8 cellular contexts compared by ENCODE assay signal in genomic region chr10:7756360-7756992, GRCh38. TPM values are rescaled to one million over a fixed set of nuclear protein-coding genes. Genes with fewer than 3 reads are reported as not detected.
A peak's percentile ranks its signal among the peaks of the same experiment; 100 is the strongest.
DNase-seq lines count a peak whose midpoint lies in the region; TF ChIP-seq lines count a peak whose summit lies in the region.
"Had no signal": no experiment of that assay in that cellular context is flagged by ENCODE, and none has a peak within 500 bp of the region (broad histone marks: within the 10 kb centered on the region; RNA-seq: fewer than 3 reads in every experiment).

No MANE protein-coding gene starts in this region.

- H3K36me3 Mint-ChIP-seq in activated CD4-positive, alpha-beta memory T cell treated with anti-CD3 and anti-CD28 coated beads for 36 hours, result peaks cover 34% of the 10 kb centered on the region
- peaks cover 65% of the 10 kb centered on the region for H3K36me3 Mint-ChIP-seq in activated T-helper 2 cell treated with anti-CD3 and anti-CD28 coated beads, Interferon-gamma antibody, Interleukin-2, Interleukin-4, amounts not matched to agents 10 μg/mL and 5 μg/mL and 100 μg/mL, durations not matched to agents 14 hours and 24 hours and 36 hours (ENCODE audit: low read depth)

- H3K4me3 ChIP-seq in GM06990 (replicated peaks; ENCODE audit: low read depth, low read length), result no peak overlapping the region

- H3K36me3 ChIP-seq in GM06990 (ENCODE audit: control insufficient read depth, insufficient read depth, low read length), result peaks cover 9% of the 10 kb centered on the region

- H3K4me1 Mint-ChIP-seq in activated CD4-positive, alpha-beta memory T cell treated with anti-CD3 and anti-CD28 coated beads for 36 hours (ENCODE audit: low read depth), result no peaks in the 10 kb centered on the region
- H3K4me1 Mint-ChIP-seq in activated T-helper 2 cell treated with anti-CD3 and anti-CD28 coated beads, Interferon-gamma antibody, Interleukin-2, Interleukin-4, amounts not matched to agents 10 μg/mL and 5 μg/mL and 100 μg/mL, durations not matched to agents 14 hours and 24 hours and 36 hours (ENCODE audit: low read depth), result no peaks in the 10 kb centered on the region
- H3K4me1 Mint-ChIP-seq: naive thymus-derived CD8-positive, alpha-beta T cell had no signal

- H3K9me3 Mint-ChIP-seq in activated CD4-positive, alpha-beta memory T cell treated with anti-CD3 and anti-CD28 coated beads for 36 hours, result no peaks in the 10 kb centered on the region
- no peaks in the 10 kb centered on the region for H3K9me3 Mint-ChIP-seq in activated T-helper 2 cell treated with anti-CD3 and anti-CD28 coated beads, Interferon-gamma antibody, Interleukin-2, Interleukin-4, amounts not matched to agents 10 μg/mL and 5 μg/mL and 100 μg/mL, durations not matched to agents 14 hours and 24 hours and 36 hours
- H3K9me3 Mint-ChIP-seq: naive thymus-derived CD8-positive, alpha-beta T cell had no signal

- peak; percentile 59 for TF ChIP-seq CTCF in GM06990 (IDR thresholded peaks at IDR 0.05; ENCODE audit: insufficient read depth, low read length, poor library complexity, severe bottlenecking)

- no peaks in the 10 kb centered on the region for H3K27me3 ChIP-seq in GM06990 (replicated peaks; ENCODE audit: control insufficient read depth, insufficient read depth, low read length)

- CTCF ChIA-PET in activated CD4-positive, alpha-beta memory T cell treated with anti-CD3 and anti-CD28 coated beads for 36 hours (lab: Charles Lee), result interaction anchor here (1.1 to 1.6 kb wide), 4 partner anchors 48 to 231 kb away, joined by 3 to 7 read pairs (median 5); partner anchors contain the start of gene TAF3

- H3K27ac Mint-ChIP-seq in activated CD4-positive, alpha-beta memory T cell treated with anti-CD3 and anti-CD28 coated beads for 36 hours, result no peak overlapping the region
- no peak overlapping the region for H3K27ac Mint-ChIP-seq in activated T-helper 2 cell treated with anti-CD3 and anti-CD28 coated beads, Interferon-gamma antibody, Interleukin-2, Interleukin-4, amounts not matched to agents 10 μg/mL and 5 μg/mL and 100 μg/mL, durations not matched to agents 14 hours and 24 hours and 36 hours

- no peaks in the 10 kb centered on the region for H3K27me3 Mint-ChIP-seq in activated CD4-positive, alpha-beta memory T cell treated with anti-CD3 and anti-CD28 coated beads for 36 hours
- no peaks in the 10 kb centered on the region for H3K27me3 Mint-ChIP-seq in activated T-helper 2 cell treated with anti-CD3 and anti-CD28 coated beads, Interferon-gamma antibody, Interleukin-2, Interleukin-4, amounts not matched to agents 10 μg/mL and 5 μg/mL and 100 μg/mL, durations not matched to agents 14 hours and 24 hours and 36 hours (ENCODE audit: low read depth)
- H3K27me3 Mint-ChIP-seq: naive thymus-derived CD8-positive, alpha-beta T cell had no signal

- no peak for DNase-seq in GM06990 (ENCODE audit: extremely low read depth, insufficient read length)
- peak; percentile 43 for DNase-seq in HuH-7 (ENCODE audit: low spot score)
- DNase-seq in activated CD4-positive, alpha-beta memory T cell treated with anti-CD3 and anti-CD28 coated beads for 36 hours, result peak; percentile 34
- peak; percentile 26 for DNase-seq in iPS-NIHi11 (ENCODE audit: low spot score)
- no peak for DNase-seq in amniotic stem cell (lab: John Stamatoyannopoulos, UW)
- DNase-seq in activated T-helper 2 cell treated with anti-CD3 and anti-CD28 coated beads, Interferon-gamma antibody, Interleukin-2, Interleukin-4, amounts not matched to agents 10 μg/mL and 5 μg/mL and 100 μg/mL, durations not matched to agents 14 hours and 24 hours and 36 hours (ENCODE audit: low spot score), result no peak
- DNase-seq in NCI-H524 treated with DMSO at 0.1 percent for 48 hours (lab: John Stamatoyannopoulos, UW), result no peak

- intact Hi-C loops in activated CD4-positive, alpha-beta memory T cell treated with anti-CD3 and anti-CD28 coated beads for 36 hours (cut with micrococcal nuclease), result no loop called here
- intact Hi-C loops in activated T-helper 2 cell treated with anti-CD3 and anti-CD28 coated beads, Interferon-gamma antibody, Interleukin-2, Interleukin-4, amounts not matched to agents 10 μg/mL and 5 μg/mL and 100 μg/mL, durations not matched to agents 14 hours and 24 hours and 36 hours (cut with micrococcal nuclease), result loop anchor here (5.0 kb wide), 1 partner anchor 229 kb away; no protein-coding TSS in a partner anchor

- POLR2A ChIA-PET in activated CD4-positive, alpha-beta memory T cell treated with anti-CD3 and anti-CD28 coated beads for 36 hours (lab: Charles Lee), result no interaction called here

- no peak overlapping the region for H3K4me3 Mint-ChIP-seq in activated CD4-positive, alpha-beta memory T cell treated with anti-CD3 and anti-CD28 coated beads for 36 hours
- H3K4me3 Mint-ChIP-seq in activated T-helper 2 cell treated with anti-CD3 and anti-CD28 coated beads, Interferon-gamma antibody, Interleukin-2, Interleukin-4, amounts not matched to agents 10 μg/mL and 5 μg/mL and 100 μg/mL, durations not matched to agents 14 hours and 24 hours and 36 hours (ENCODE audit: low read depth), result no peak overlapping the region
- H3K4me3 Mint-ChIP-seq: naive thymus-derived CD8-positive, alpha-beta T cell had no signal

RNA-seq across cellular contexts. Expression of gene KIN, which starts 31.3 kb away (rescaled TPM):
- 10 to 100 TPM; 10.9 to 11.5 TPM for total RNA-seq in activated CD4-positive, alpha-beta memory T cell treated with anti-CD3 and anti-CD28 coated beads for 36 hours
- 9.8 and 12.0 TPM in 2 replicates for total RNA-seq in activated T-helper 2 cell treated with anti-CD3 and anti-CD28 coated beads, Interferon-gamma antibody, Interleukin-2, Interleukin-4, amounts not matched to agents 10 μg/mL and 5 μg/mL and 100 μg/mL, durations not matched to agents 14 hours and 24 hours and 36 hours

RNA-seq across cellular contexts. Expression of gene ATP5F1C, which starts 31.5 kb away (rescaled TPM):
- 100 to 1,000 TPM; 281 to 295 TPM for total RNA-seq in activated CD4-positive, alpha-beta memory T cell treated with anti-CD3 and anti-CD28 coated beads for 36 hours
- 354 and 403 TPM in 2 replicates for total RNA-seq in activated T-helper 2 cell treated with anti-CD3 and anti-CD28 coated beads, Interferon-gamma antibody, Interleukin-2, Interleukin-4, amounts not matched to agents 10 μg/mL and 5 μg/mL and 100 μg/mL, durations not matched to agents 14 hours and 24 hours and 36 hours

RNA-seq across cellular contexts. Expression of gene ITIH2, which starts 53.4 kb away (rescaled TPM):
- total RNA-seq in activated CD4-positive, alpha-beta memory T cell treated with anti-CD3 and anti-CD28 coated beads for 36 hours, result not detected
- total RNA-seq in activated T-helper 2 cell treated with anti-CD3 and anti-CD28 coated beads, Interferon-gamma antibody, Interleukin-2, Interleukin-4, amounts not matched to agents 10 μg/mL and 5 μg/mL and 100 μg/mL, durations not matched to agents 14 hours and 24 hours and 36 hours, result not detected in 2 replicates
- total RNA-seq: naive thymus-derived CD8-positive, alpha-beta T cell had no signal

Comparison
In these comparisons a context has a peak if more than half of its experiments do, and no peak if none do; other contexts are left out.
1. DNase-seq: peak in HuH-7 (single experiment), activated CD4-positive, alpha-beta memory T cell treated with anti-CD3 and anti-CD28 coated beads for 36 hours (single experiment) and iPS-NIHi11 (single experiment); none in GM06990 (single experiment), amniotic stem cell (single experiment), activated T-helper 2 cell treated with anti-CD3 and anti-CD28 coated beads, Interferon-gamma antibody, Interleukin-2, Interleukin-4, amounts not matched to agents 10 μg/mL and 5 μg/mL and 100 μg/mL, durations not matched to agents 14 hours and 24 hours and 36 hours (single experiment) and NCI-H524 treated with DMSO at 0.1 percent for 48 hours (single experiment).